ENCODE assay signal across 28 cellular contexts in the genomic region with DNA sequence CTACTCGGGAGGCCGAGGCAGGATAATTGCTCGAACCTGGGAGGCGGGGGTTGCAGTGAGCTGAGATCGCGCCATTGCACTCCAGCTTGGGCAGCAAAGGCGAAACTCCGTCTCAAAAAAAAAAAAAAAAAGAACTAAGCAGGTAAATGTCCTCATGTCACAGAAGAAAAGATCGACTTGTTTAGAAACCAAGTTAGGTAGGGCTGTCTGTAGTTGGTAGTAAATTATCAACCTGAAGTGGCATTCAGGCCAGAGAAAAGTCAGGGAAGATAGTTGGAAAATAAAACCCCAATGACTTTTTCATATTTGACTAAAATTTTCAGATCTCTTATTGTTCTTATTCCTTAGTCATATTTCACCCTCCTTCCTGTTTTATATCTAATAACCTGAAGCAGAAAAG. TPM values are rescaled to one million over a fixed set of nuclear protein-coding genes. Genes with fewer than 3 reads are reported as not detected.
A peak's percentile ranks its signal among the peaks of the same experiment; 100 is the strongest.
DNase-seq lines count a peak whose midpoint lies in the region; ATAC-seq and TF ChIP-seq lines count a peak whose summit lies in the region.
"Had no signal": no experiment of that assay in that cellular context is flagged by ENCODE, and none has a peak within 500 bp of the region (broad histone marks: within the 10 kb centered on the region; RNA-seq: fewer than 3 reads in every experiment).

No MANE protein-coding gene starts in this region.

- no peaks in the 10 kb centered on the region for H3K9me3 Mint-ChIP-seq in activated naive CD8-positive, alpha-beta T cell (ENCODE audit: low read depth)
- no peaks in the 10 kb centered on the region for H3K9me3 Mint-ChIP-seq in activated naive CD8-positive, alpha-beta T cell treated with anti-CD3 and anti-CD28 coated beads, Interleukin-2, amount 50 U/mL, for 24 hours
- H3K9me3 Mint-ChIP-seq in T-cell (no peaks in the 10 kb centered on the region), natural killer cell (no peaks in the 10 kb centered on the region)
- no peaks in the 10 kb centered on the region for H3K9me3 Mint-ChIP-seq in naive thymus-derived CD4-positive, alpha-beta T cell
- H3K9me3 Mint-ChIP-seq: CD8-positive, alpha-beta memory T cell; HFFc6 had no signal

- H3K27me3 ChIP-seq in naive thymus-derived CD4-positive, alpha-beta T cell (ENCODE audit: control insufficient read depth in 2 of 2, insufficient read depth in 2 of 2, low read length in 2 of 2) = no peaks in the 10 kb centered on the region
- H3K27me3 ChIP-seq: BLaER1 treated with 17β-estradiol and CSF1 and Interleukin-3, amounts not matched to agents 10 nM and 100 nM; MG63 had no signal

- H3K4me3 Mint-ChIP-seq in activated naive CD8-positive, alpha-beta T cell = no peak overlapping the region
- H3K4me3 Mint-ChIP-seq in activated naive CD8-positive, alpha-beta T cell treated with anti-CD3 and anti-CD28 coated beads, Interleukin-2, amount 50 U/mL, for 24 hours = no peak overlapping the region
- H3K4me3 Mint-ChIP-seq in T-cell (no peak overlapping the region), natural killer cell (no peak overlapping the region)
- H3K4me3 Mint-ChIP-seq in naive thymus-derived CD4-positive, alpha-beta T cell = peak overlapping the region in 3 of 10 donors; percentile 29 to 54 (median 35)
- H3K4me3 Mint-ChIP-seq: CD8-positive, alpha-beta memory T cell; HFFc6 had no signal

- H3K27ac ChIP-seq in naive thymus-derived CD4-positive, alpha-beta T cell (ENCODE audit: low read depth, low read length) = peak overlapping the region; percentile 11
- H3K27ac ChIP-seq: A549; BLaER1 treated with 17β-estradiol and CSF1 and Interleukin-3, amounts not matched to agents 10 nM and 100 nM; GM23248; SK-N-MC had no signal

- no peaks in the 10 kb centered on the region for H3K9me3 ChIP-seq in naive thymus-derived CD4-positive, alpha-beta T cell (ENCODE audit: control insufficient read depth in 2 of 3, low read length in 3 of 3)
- H3K9me3 ChIP-seq: A549; BLaER1 treated with 17β-estradiol and CSF1 and Interleukin-3, amounts not matched to agents 10 nM and 100 nM; HAP-1; MG63 had no signal

- H3K4me3 ChIP-seq in naive thymus-derived CD4-positive, alpha-beta T cell (ENCODE audit: low read length) = no peak overlapping the region
- H3K4me3 ChIP-seq: A549; BLaER1 treated with 17β-estradiol and CSF1 and Interleukin-3, amounts not matched to agents 10 nM and 100 nM; GM12878; GM23248; HAP-1; MG63; SK-N-MC had no signal

- peak overlapping the region; percentile 72 for H3K27ac Mint-ChIP-seq in activated naive CD8-positive, alpha-beta T cell
- H3K27ac Mint-ChIP-seq in activated naive CD8-positive, alpha-beta T cell treated with anti-CD3 and anti-CD28 coated beads, Interleukin-2, amount 50 U/mL, for 24 hours = no peak overlapping the region
- H3K27ac Mint-ChIP-seq in T-cell = peak overlapping the region; percentile 19 to 72
- H3K27ac Mint-ChIP-seq in naive thymus-derived CD4-positive, alpha-beta T cell = peak overlapping the region in 8 of 9 donors; percentile 66 to 98 (median 80)
- no peak overlapping the region for H3K27ac Mint-ChIP-seq in natural killer cell
- H3K27ac Mint-ChIP-seq: HFFc6 had no signal

- TF ChIP-seq CTCF in natural killer cell (IDR thresholded peaks at IDR 0.05) = no peak

- POLR2A ChIA-PET in T-cell (lab: Charles Lee) = no interaction called here
- POLR2A ChIA-PET in naive thymus-derived CD4-positive, alpha-beta T cell (lab: Charles Lee) = interaction anchor here (0.6 to 2.5 kb wide), 6 partner anchors 8 to 119 kb away, joined by 3 to 37 read pairs (median 5); no protein-coding TSS in a partner anchor

- intact Hi-C loops in naive thymus-derived CD4-positive, alpha-beta T cell (cut with micrococcal nuclease) = loop anchor here in 1 of 2 donors (1.0 kb wide), 1 partner anchor 9 kb away; no protein-coding TSS in a partner anchor
- intact Hi-C loops in natural killer cell (cut with micrococcal nuclease) = no loop called here

- peaks cover 0 to 69% of the 10 kb centered on the region in 2 donors for H3K4me1 ChIP-seq in naive thymus-derived CD4-positive, alpha-beta T cell (ENCODE audit: control insufficient read depth in 2 of 2, insufficient read depth in 2 of 2, low read length in 2 of 2)
- H3K4me1 ChIP-seq: BLaER1 treated with 17β-estradiol and CSF1 and Interleukin-3, amounts not matched to agents 10 nM and 100 nM had no signal

- no peaks in the 10 kb centered on the region for H3K27me3 Mint-ChIP-seq in activated naive CD8-positive, alpha-beta T cell
- H3K27me3 Mint-ChIP-seq in activated naive CD8-positive, alpha-beta T cell treated with anti-CD3 and anti-CD28 coated beads, Interleukin-2, amount 50 U/mL, for 24 hours = no peaks in the 10 kb centered on the region
- H3K27me3 Mint-ChIP-seq in T-cell (no peaks in the 10 kb centered on the region), natural killer cell (ENCODE audit: low read depth in 2 of 2) (no peaks in the 10 kb centered on the region)
- H3K27me3 Mint-ChIP-seq in naive thymus-derived CD4-positive, alpha-beta T cell = no peaks in the 10 kb centered on the region
- H3K27me3 Mint-ChIP-seq: CD8-positive, alpha-beta memory T cell had no signal

- no peak for ATAC-seq in activated naive CD8-positive, alpha-beta T cell treated with anti-CD3 and anti-CD28 coated beads, Interleukin-2, amount 50 U/mL, for 24 hours
- ATAC-seq in T-cell (replicated peaks in 1 of 4) (no peak), HG02678 (IDR thresholded peaks at IDR 0.05; ENCODE audit: unreplicated experiment) (no peak), natural killer cell (no peak)
- no peak for ATAC-seq in naive thymus-derived CD4-positive, alpha-beta T cell
- ATAC-seq: A549, GM12878 had no signal

- peaks cover 8% of the 10 kb centered on the region for H3K36me3 Mint-ChIP-seq in activated naive CD8-positive, alpha-beta T cell
- peaks cover 14% of the 10 kb centered on the region for H3K36me3 Mint-ChIP-seq in activated naive CD8-positive, alpha-beta T cell treated with anti-CD3 and anti-CD28 coated beads, Interleukin-2, amount 50 U/mL, for 24 hours (ENCODE audit: low read depth)
- H3K36me3 Mint-ChIP-seq in T-cell (peaks cover 18% of the 10 kb centered on the region), natural killer cell (no peaks in the 10 kb centered on the region)
- H3K36me3 Mint-ChIP-seq in naive thymus-derived CD4-positive, alpha-beta T cell = peaks cover 0 to 20% (median 13%) of the 10 kb centered on the region in 5 donors

- peaks cover 78% of the 10 kb centered on the region for H3K4me1 Mint-ChIP-seq in activated naive CD8-positive, alpha-beta T cell (ENCODE audit: low read depth)
- peaks cover 53% of the 10 kb centered on the region for H3K4me1 Mint-ChIP-seq in activated naive CD8-positive, alpha-beta T cell treated with anti-CD3 and anti-CD28 coated beads, Interleukin-2, amount 50 U/mL, for 24 hours
- H3K4me1 Mint-ChIP-seq in T-cell = peaks cover 73 to 82% (median 73%) of the 10 kb centered on the region in 3 donors
- H3K4me1 Mint-ChIP-seq in naive thymus-derived CD4-positive, alpha-beta T cell = peaks cover 30 to 93% (median 86%) of the 10 kb centered on the region in 7 donors
- H3K4me1 Mint-ChIP-seq in natural killer cell = peaks cover 25 to 33% of the 10 kb centered on the region in 2 donors

- H3K36me3 ChIP-seq in naive thymus-derived CD4-positive, alpha-beta T cell (ENCODE audit: control insufficient read depth in 2 of 3, insufficient read depth in 3 of 3, low read length in 3 of 3) = no peaks in the 10 kb centered on the region
- H3K36me3 ChIP-seq: HAP-1 had no signal

- DNase-seq in activated naive CD8-positive, alpha-beta T cell treated with anti-CD3 and anti-CD28 coated beads, Interleukin-2, amount 50 U/mL, for 24 hours = no peak
- DNase-seq in T-cell (no peak), NCI-H1417 treated with DMSO at 0.1 percent for 48 hours (lab: John Stamatoyannopoulos, UW) (no peak), natural killer cell (no peak)
- DNase-seq in naive thymus-derived CD4-positive, alpha-beta T cell = no peak
- DNase-seq: AML-193; CD8-positive, alpha-beta memory T cell; DMS 273 treated with DMSO at 0.1 percent for 48 hours; DMS79; EL; GDM1; GM23248; HFFc6; KBM-7; MG63; NCI-H1105 treated with DMSO at 0.1 percent for 48 hours; NCI-H2029; NCI-H446; NCI-H524 treated with DMSO at 0.1 percent for 48 hours; NCI-H774; SIG-M5 had no signal

- CTCF ChIA-PET in T-cell (lab: Charles Lee) = interaction anchor here in 1 of 2 donors (0.7 kb wide), 2 partner anchors 75 to 132 kb away, joined by 3 to 5 read pairs; no protein-coding TSS in a partner anchor
- CTCF ChIA-PET in naive thymus-derived CD4-positive, alpha-beta T cell (lab: Charles Lee) = no interaction called here

RNA-seq across cellular contexts. Expression of a gene that starts 55.4 kb away (rescaled TPM):
- 10 to 100 TPM; 52.7 to 81.8 (median 59.3) TPM for total RNA-seq in T-cell
- total RNA-seq in naive thymus-derived CD4-positive, alpha-beta T cell = 10 to 100 TPM; 55.0 to 89.1 (median 78.3) TPM
- polyA plus RNA-seq in naive thymus-derived CD4-positive, alpha-beta T cell = 10 to 100 TPM; 10.1 to 11.7 TPM
- total RNA-seq in natural killer cell = 10 to 100 TPM; 40.3 to 59.7 (median 55.3) TPM

Comparison
In these comparisons a context has a peak if more than half of its experiments do, and no peak if none do; other contexts are left out.
1. H3K27ac Mint-ChIP-seq: peak in activated naive CD8-positive, alpha-beta T cell (single experiment), T-cell (2 of 2) and naive thymus-derived CD4-positive, alpha-beta T cell (8 of 9); none in activated naive CD8-positive, alpha-beta T cell treated with anti-CD3 and anti-CD28 coated beads, Interleukin-2, amount 50 U/mL, for 24 hours (single experiment) and natural killer cell (0 of 2).